In the genomic region with DNA sequence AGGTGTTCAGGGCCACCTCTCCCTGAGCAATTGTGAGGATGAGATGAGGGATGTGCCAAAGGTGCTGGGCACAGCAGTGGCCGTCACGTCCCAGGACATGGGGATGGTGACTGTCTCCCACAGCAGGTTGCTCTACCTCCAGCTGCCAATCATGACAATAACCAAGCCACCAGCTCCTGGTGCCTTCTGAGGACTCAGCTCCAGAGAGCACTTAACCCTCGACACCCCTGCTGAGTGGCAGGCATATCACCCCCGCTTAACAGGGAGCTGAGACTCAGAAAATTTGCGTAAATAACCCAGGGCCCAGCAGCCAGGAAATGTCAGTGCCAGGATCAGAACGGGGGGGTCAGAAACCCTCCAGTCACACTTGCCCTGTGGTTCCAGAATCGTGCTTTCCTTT, we compare ENCODE assay signal across 33 cellular contexts. TPM values are rescaled to one million over a fixed set of nuclear protein-coding genes. Genes with fewer than 3 reads are reported as not detected.
"Had no signal": no experiment of that assay in that cellular context is flagged by ENCODE, and none has a peak within 500 bp of the region (broad histone marks: within the 10 kb centered on the region; RNA-seq: fewer than 3 reads in every experiment).

No MANE protein-coding gene starts in this region.

- H3K36me3 ChIP-seq: left ventricle myocardium inferior, right atrium auricular region, right lobe of liver, tibial nerve, uterus had no signal

- H2AFZ ChIP-seq: parathyroid adenoma had no signal

- DNase-seq: islet precursor cell; left ventricle myocardium inferior; midbrain; mucosa of descending colon; naive thymus-derived CD4-positive, alpha-beta T cell; nucleus accumbens; right lobe of liver; stimulated activated CD4-positive, alpha-beta T cell treated with anti-CD3 and anti-CD28 coated beads, Interleukin-1b, Interleukin-23, amount 100 ng/mL, for 48 hours; stimulated activated CD4-positive, alpha-beta T cell treated with anti-CD3 and anti-CD28 coated beads, Interleukin-2, amount 100 ng/mL, for 48 hours; stimulated activated CD4-positive, alpha-beta T cell treated with anti-CD3 and anti-CD28 coated beads, Interleukin-4, amount 100 ng/mL, for 4 hours; stimulated activated CD8-positive, alpha-beta memory T cell treated with anti-CD3 and anti-CD28 coated beads, Interleukin-4, amount 100 ng/mL, for 48 hours; stimulated activated naive CD4-positive, alpha-beta T cell treated with Interleukin-2 at 50 U/mL for 16 hours; stimulated activated naive CD8-positive, alpha-beta T cell treated with anti-CD3 and anti-CD28 coated beads, Interleukin-15, amount 100 ng/mL, for 72 hours; substantia nigra; uterus had no signal

- H3K4me2 ChIP-seq: smooth muscle cell had no signal

- H3K9me3 ChIP-seq: left ventricle myocardium inferior, mucosa of descending colon, right atrium auricular region, right lobe of liver, tibial nerve, uterus had no signal

- ATAC-seq: mucosa of descending colon; naive thymus-derived CD4-positive, alpha-beta T cell; stimulated activated memory B cell treated with anti-CD40 and anti-IgM and Interleukin-4, amounts not matched to agents 10 μg/mL and 1 μg/mL and 100 μg/mL, for 72 hours; stimulated activated naive CD8-positive, alpha-beta T cell treated with anti-CD3 and anti-CD28 coated beads, Interleukin-15, amount 100 ng/mL, for 72 hours had no signal

- H3K27me3 ChIP-seq: right atrium auricular region, right lobe of liver, uterus had no signal

- H3K4me1 ChIP-seq: left ventricle myocardium inferior, parathyroid adenoma, right atrium auricular region, tibial nerve, uterus had no signal

- H3K27ac ChIP-seq: left ventricle myocardium inferior, parathyroid adenoma, right atrium auricular region, tibial nerve, uterus had no signal

- H3K9ac ChIP-seq: parathyroid adenoma had no signal

- H3K4me3 ChIP-seq: left ventricle myocardium inferior, lung, mucosa of descending colon, right atrium auricular region, right lobe of liver, smooth muscle cell, tibial nerve, uterus had no signal

RNA-seq across cellular contexts. Expression of a gene that starts 8.4 kb away (rescaled TPM):
- total RNA-seq: kidney epithelial cell; left ventricle myocardium inferior; lung; mesenteric fat pad; mucosa of descending colon; myocyte; naive thymus-derived CD4-positive, alpha-beta T cell; natural killer cell treated with Interleukin-12 subunit alpha and Interleukin-12 subunit beta and Interleukin-15 and Interleukin-18, amount 100 ng/mL, for 72 hours; osteocyte; progenitor cell of endocrine pancreas; pulmonary artery endothelial cell; renal cortical epithelial cell; right atrium auricular region; skeletal muscle tissue; smooth muscle cell; tibial nerve; ureter; uterus had no signal
- polyA plus RNA-seq: lung; naive thymus-derived CD4-positive, alpha-beta T cell; neural cell; smooth muscle cell had no signal

RNA-seq across cellular contexts. Expression of a gene that starts 23.4 kb away (rescaled TPM):
- total RNA-seq: left ventricle myocardium inferior had no signal
- polyA plus RNA-seq: naive thymus-derived CD4-positive, alpha-beta T cell had no signal

RNA-seq across cellular contexts. Expression of a gene that starts 37.9 kb away (rescaled TPM):
- total RNA-seq: lower leg skin; myocyte; naive thymus-derived CD4-positive, alpha-beta T cell; natural killer cell treated with Interleukin-12 subunit alpha and Interleukin-12 subunit beta and Interleukin-15 and Interleukin-18, amount 100 ng/mL, for 72 hours; osteocyte had no signal
- polyA plus RNA-seq: naive thymus-derived CD4-positive, alpha-beta T cell had no signal
